In genomic region chrX:103766813-103767555, GRCh38 we compare ENCODE assay signal across 2 cellular contexts.
TF ChIP-seq lines count a peak whose summit lies in the region.

No MANE protein-coding gene starts in this region.

TF ChIP-seq in GM23338, 12 proteins besides CTCF, POLR2A, EP300 and RAD21:
- peak; percentile 45 for TF ChIP-seq REST (IDR thresholded peaks at IDR 0.05; ENCODE audit: unreplicated experiment)

TF ChIP-seq in H1, 55 proteins besides CTCF, POLR2A, EP300 and RAD21:
- 0 out of 2 replicates have a peak, but pooled peaks have one; percentile 23 for TF ChIP-seq TAF1 (IDR thresholded peaks at IDR 0.05; ENCODE audit: low read depth, low read length)
